9 cellular contexts compared by ENCODE assay signal in the genomic region with DNA sequence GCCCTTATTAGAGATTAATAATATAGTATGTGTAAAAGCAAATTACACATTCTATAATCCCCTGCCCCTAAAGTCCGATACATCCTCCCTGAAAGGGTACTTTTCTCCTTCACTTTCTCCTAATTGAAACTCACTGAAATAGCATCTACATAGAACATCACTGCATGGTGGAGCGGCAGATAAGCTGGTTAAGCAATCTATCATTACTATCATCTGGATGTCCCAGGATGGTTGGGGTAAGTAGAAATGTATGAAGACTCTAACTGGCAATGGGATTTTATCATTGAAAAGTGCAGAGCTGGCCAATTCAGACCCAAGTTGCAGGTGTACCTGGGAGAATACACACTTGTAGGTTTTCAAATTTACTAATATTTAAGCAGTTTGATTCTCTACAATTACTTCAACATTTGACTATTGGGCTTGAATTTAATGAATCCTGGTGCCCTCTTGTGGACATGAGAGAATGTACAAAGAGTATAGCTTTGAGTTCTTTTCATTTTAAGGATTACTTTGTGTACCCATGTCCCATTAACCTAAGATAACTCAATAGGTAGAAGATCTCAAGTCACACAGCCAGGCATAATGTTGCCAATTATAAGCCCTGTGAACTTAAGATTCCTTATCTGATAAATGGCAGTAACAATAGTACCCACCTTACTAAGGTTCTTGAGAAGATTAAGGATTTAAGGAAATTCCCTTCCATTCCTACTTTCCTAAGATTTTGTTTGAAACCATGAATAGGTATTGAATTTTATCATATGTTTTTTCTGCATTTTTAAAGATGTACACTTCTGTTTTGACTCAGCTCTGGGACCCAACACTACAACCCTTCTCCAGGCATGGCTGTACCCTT.
DNase-seq lines count a peak whose midpoint lies in the region; ATAC-seq and TF ChIP-seq lines count a peak whose summit lies in the region.
"Had no signal": no experiment of that assay in that cellular context is flagged by ENCODE, and none has a peak within 500 bp of the region (broad histone marks: within the 10 kb centered on the region; RNA-seq: fewer than 3 reads in every experiment).

No MANE protein-coding gene starts in this region.

- no peaks in the 10 kb centered on the region for H3K9me3 Mint-ChIP-seq in natural killer cell
- H3K9me3 Mint-ChIP-seq in natural killer cell treated with Interleukin-12 subunit alpha and Interleukin-12 subunit beta and Interleukin-15 and Interleukin-18, amount 100 ng/mL, for 72 hours = no peaks in the 10 kb centered on the region
- no peaks in the 10 kb centered on the region for H3K9me3 Mint-ChIP-seq in activated CD4-positive, alpha-beta memory T cell treated with anti-CD3 and anti-CD28 coated beads for 36 hours

- POLR2A ChIA-PET in activated CD4-positive, alpha-beta memory T cell treated with anti-CD3 and anti-CD28 coated beads for 36 hours (lab: Charles Lee) = no interaction called here

- no peaks in the 10 kb centered on the region for H3K4me1 Mint-ChIP-seq in natural killer cell
- H3K4me1 Mint-ChIP-seq in natural killer cell treated with Interleukin-12 subunit alpha and Interleukin-12 subunit beta and Interleukin-15 and Interleukin-18, amount 100 ng/mL, for 72 hours (ENCODE audit: low read depth in 2 of 2) = no peaks in the 10 kb centered on the region
- H3K4me1 Mint-ChIP-seq in activated CD4-positive, alpha-beta memory T cell treated with anti-CD3 and anti-CD28 coated beads for 36 hours (ENCODE audit: low read depth) = no peaks in the 10 kb centered on the region

- no peaks in the 10 kb centered on the region for H3K36me3 Mint-ChIP-seq in natural killer cell
- H3K36me3 Mint-ChIP-seq in natural killer cell treated with Interleukin-12 subunit alpha and Interleukin-12 subunit beta and Interleukin-15 and Interleukin-18, amount 100 ng/mL, for 72 hours = no peaks in the 10 kb centered on the region
- H3K36me3 Mint-ChIP-seq in activated CD4-positive, alpha-beta memory T cell treated with anti-CD3 and anti-CD28 coated beads for 36 hours = no peaks in the 10 kb centered on the region

- peaks cover 0 to 6% of the 10 kb centered on the region in 2 donors for H3K27me3 Mint-ChIP-seq in natural killer cell (ENCODE audit: low read depth in 2 of 2)
- H3K27me3 Mint-ChIP-seq in natural killer cell treated with Interleukin-12 subunit alpha and Interleukin-12 subunit beta and Interleukin-15 and Interleukin-18, amount 100 ng/mL, for 72 hours = peaks cover 8 to 24% of the 10 kb centered on the region in 2 donors
- H3K27me3 Mint-ChIP-seq in activated CD4-positive, alpha-beta memory T cell treated with anti-CD3 and anti-CD28 coated beads for 36 hours = peaks cover 4% of the 10 kb centered on the region

- DNase-seq in natural killer cell = no peak
- no peak for DNase-seq in natural killer cell treated with Interleukin-12 subunit alpha and Interleukin-12 subunit beta and Interleukin-15 and Interleukin-18, amount 100 ng/mL, for 72 hours (ENCODE audit: low spot score)
- peak; percentile 37 for DNase-seq in NCI-H1092 treated with DMSO at 0.1 percent for 48 hours (lab: John Stamatoyannopoulos, UW)
- peak; percentile 84 for DNase-seq in adipocyte (ENCODE audit: low read depth)
- peak; percentile 60 for DNase-seq in iPS-NIHi11 (ENCODE audit: low spot score)
- no peak for DNase-seq in thyroid gland
- no peak for DNase-seq in activated CD4-positive, alpha-beta memory T cell treated with anti-CD3 and anti-CD28 coated beads for 36 hours

- CTCF ChIA-PET in activated CD4-positive, alpha-beta memory T cell treated with anti-CD3 and anti-CD28 coated beads for 36 hours (lab: Charles Lee) = interaction anchor here (0.6 to 5.6 kb wide), 20 partner anchors 13 to 853 kb away, joined by 3 to 75 read pairs (median 3); partner anchors contain the start of genes SCARB2, SHROOM3 and STBD1

- no peak overlapping the region for H3K27ac Mint-ChIP-seq in natural killer cell
- H3K27ac Mint-ChIP-seq in natural killer cell treated with Interleukin-12 subunit alpha and Interleukin-12 subunit beta and Interleukin-15 and Interleukin-18, amount 100 ng/mL, for 72 hours = no peak overlapping the region
- no peak overlapping the region for H3K27ac Mint-ChIP-seq in activated CD4-positive, alpha-beta memory T cell treated with anti-CD3 and anti-CD28 coated beads for 36 hours

- intact Hi-C loops in natural killer cell (cut with micrococcal nuclease) (loop anchor here (1.0 kb wide), 2 partner anchors 75 to 325 kb away; no protein-coding TSS in a partner anchor), thyroid gland (cut with DNase I) (loop anchor here (5.0 kb wide), 1 partner anchor 73 kb away; no protein-coding TSS in a partner anchor)
- intact Hi-C loops in activated CD4-positive, alpha-beta memory T cell treated with anti-CD3 and anti-CD28 coated beads for 36 hours (cut with micrococcal nuclease) = loop anchor here (1.0 to 2.0 kb wide), 3 partner anchors 74 to 324 kb away; no protein-coding TSS in a partner anchor

- no peak overlapping the region for H3K27ac ChIP-seq in thyroid gland
- H3K27ac ChIP-seq: epithelial cell of prostate had no signal

- H3K9ac ChIP-seq in adipocyte (ENCODE audit: low read length) = no peak overlapping the region

- WGBS in thyroid gland, 2 donors = 85 to 86% methylated on average over 2 of the region's 2 CpGs

- peak; percentile 76 for TF ChIP-seq CTCF in natural killer cell (IDR thresholded peaks at IDR 0.05)
- TF ChIP-seq CTCF in thyroid gland (IDR thresholded peaks at IDR 0.05) = peak; percentile 40 to 84 (median 62)

- H3K27me3 ChIP-seq in adipocyte (replicated peaks; ENCODE audit: control insufficient read depth, insufficient read depth, low read length) = peaks cover 10% of the 10 kb centered on the region
- H3K27me3 ChIP-seq in thyroid gland = no peaks in the 10 kb centered on the region

- ATAC-seq in natural killer cell = peak; percentile 53 to 65 (median 55)
- ATAC-seq in natural killer cell treated with Interleukin-12 subunit alpha and Interleukin-12 subunit beta and Interleukin-15 and Interleukin-18, amount 100 ng/mL, for 72 hours = no peak
- ATAC-seq in HG03175 (IDR thresholded peaks at IDR 0.05; ENCODE audit: unreplicated experiment) = no peak

- H3K36me3 ChIP-seq in adipocyte (ENCODE audit: control insufficient read depth, insufficient read depth, low read length, severe bottlenecking) (no peaks in the 10 kb centered on the region), thyroid gland (no peaks in the 10 kb centered on the region)

- no peaks in the 10 kb centered on the region for H3K4me1 ChIP-seq in adipocyte (ENCODE audit: control insufficient read depth, insufficient read depth, low read length)
- no peaks in the 10 kb centered on the region for H3K4me1 ChIP-seq in thyroid gland

- H3K4me3 Mint-ChIP-seq in natural killer cell = no peak overlapping the region
- no peak overlapping the region for H3K4me3 Mint-ChIP-seq in natural killer cell treated with Interleukin-12 subunit alpha and Interleukin-12 subunit beta and Interleukin-15 and Interleukin-18, amount 100 ng/mL, for 72 hours
- H3K4me3 Mint-ChIP-seq in activated CD4-positive, alpha-beta memory T cell treated with anti-CD3 and anti-CD28 coated beads for 36 hours = no peak overlapping the region

- H3K4me3 ChIP-seq in adipocyte (ENCODE audit: low read length) (no peak overlapping the region), thyroid gland (replicated peaks in 1 of 3) (no peak overlapping the region)

- no peak for TF ChIP-seq POLR2A in thyroid gland (IDR thresholded peaks at IDR 0.05)

- H3K9me3 ChIP-seq in adipocyte (ENCODE audit: control insufficient read depth, low read length) = no peaks in the 10 kb centered on the region
- H3K9me3 ChIP-seq in thyroid gland = no peaks in the 10 kb centered on the region

Comparison
In these comparisons a context has a peak if more than half of its experiments do, and no peak if none do; other contexts are left out.
1. ATAC-seq: peak in natural killer cell (3 of 3); none in natural killer cell treated with Interleukin-12 subunit alpha and Interleukin-12 subunit beta and Interleukin-15 and Interleukin-18, amount 100 ng/mL, for 72 hours (0 of 2) and HG03175 (single experiment).
2. DNase-seq: peak in NCI-H1092 treated with DMSO at 0.1 percent for 48 hours (single experiment), adipocyte (single experiment) and iPS-NIHi11 (single experiment); none in natural killer cell (single experiment), natural killer cell treated with Interleukin-12 subunit alpha and Interleukin-12 subunit beta and Interleukin-15 and Interleukin-18, amount 100 ng/mL, for 72 hours (single experiment), thyroid gland (0 of 2) and activated CD4-positive, alpha-beta memory T cell treated with anti-CD3 and anti-CD28 coated beads for 36 hours (single experiment).